ENCODE assay signal across 16 cellular contexts in genomic region chr6:4162345-4162744, GRCh38.
"Had no signal": no experiment of that assay in that cellular context is flagged by ENCODE, and none has a peak within 500 bp of the region (broad histone marks: within the 10 kb centered on the region; RNA-seq: fewer than 3 reads in every experiment).

No MANE protein-coding gene starts in this region.

- H3K36me3 Mint-ChIP-seq: activated naive CD8-positive, alpha-beta T cell treated with anti-CD3 and anti-CD28 coated beads for 36 hours; naive B cell; stimulated activated memory B cell treated with anti-CD40 and anti-IgM and Interleukin-4, amounts not matched to agents 10 μg/mL and 1 μg/mL and 100 μg/mL, for 72 hours had no signal

- H3K4me1 Mint-ChIP-seq: activated B cell treated with CpG ODN at 0.5 μM for 24 hours; activated naive CD8-positive, alpha-beta T cell treated with anti-CD3 and anti-CD28 coated beads for 36 hours; naive B cell; stimulated activated memory B cell treated with anti-CD40 and anti-IgM and Interleukin-4, amounts not matched to agents 10 μg/mL and 1 μg/mL and 100 μg/mL, for 72 hours had no signal

- H3K36me3 ChIP-seq: left lung, pancreas, tibial nerve had no signal

- H3K27ac ChIP-seq: left lung, pancreas, tibial nerve had no signal

- H3K4me1 ChIP-seq: left lung, pancreas, tibial nerve had no signal

- FAIRE-seq: kidney, pancreas had no signal

- H3K4me3 Mint-ChIP-seq: activated B cell treated with CpG ODN at 0.5 μM for 24 hours; activated CD4-positive, alpha-beta T cell treated with anti-CD3 and anti-CD28 coated beads, Interleukin-2, amount 10 ng/mL, durations not matched to agents 24 days and 14 days; activated naive CD8-positive, alpha-beta T cell treated with anti-CD3 and anti-CD28 coated beads for 36 hours; activated T-cell treated with anti-CD3 and anti-CD28 coated beads, Interleukin-2, amount 50 U/mL, for 72 hours; brain; naive B cell; stimulated activated memory B cell treated with anti-CD40 and anti-IgM and Interleukin-4, amounts not matched to agents 10 μg/mL and 1 μg/mL and 100 μg/mL, for 72 hours; T-helper 1 cell treated with Interleukin-12 subunit alpha and Interleukin-12 subunit beta and Interleukin-4 antibody, amounts not matched to agents 30 μg/mL and 1 μg/mL, for 36 hours had no signal

- H3K9me3 ChIP-seq: left lung, pancreas, tibial nerve had no signal

- H3K27ac Mint-ChIP-seq: activated B cell treated with CpG ODN at 0.5 μM for 24 hours; activated CD4-positive, alpha-beta T cell treated with anti-CD3 and anti-CD28 coated beads, Interleukin-2, amount 10 ng/mL, durations not matched to agents 24 days and 14 days; activated naive CD8-positive, alpha-beta T cell treated with anti-CD3 and anti-CD28 coated beads for 36 hours; activated T-cell treated with anti-CD3 and anti-CD28 coated beads, Interleukin-2, amount 50 U/mL, for 72 hours; stimulated activated memory B cell treated with anti-CD40 and anti-IgM and Interleukin-4, amounts not matched to agents 10 μg/mL and 1 μg/mL and 100 μg/mL, for 72 hours; T-helper 1 cell treated with Interleukin-12 subunit alpha and Interleukin-12 subunit beta and Interleukin-4 antibody, amounts not matched to agents 30 μg/mL and 1 μg/mL, for 36 hours had no signal

- H3K4me3 ChIP-seq: left lung, pancreas, tibial nerve had no signal

- H3K9me3 Mint-ChIP-seq: activated B cell treated with CpG ODN at 0.5 μM for 24 hours; activated naive CD8-positive, alpha-beta T cell treated with anti-CD3 and anti-CD28 coated beads for 36 hours; activated T-cell treated with anti-CD3 and anti-CD28 coated beads, Interleukin-2, amount 50 U/mL, for 72 hours; stimulated activated memory B cell treated with anti-CD40 and anti-IgM and Interleukin-4, amounts not matched to agents 10 μg/mL and 1 μg/mL and 100 μg/mL, for 72 hours had no signal

- ATAC-seq: activated T-cell treated with anti-CD3 and anti-CD28 coated beads, Interleukin-2, amount 50 U/mL, for 72 hours; left lung; pancreas; stimulated activated memory B cell treated with anti-CD40 and anti-IgM and Interleukin-4, amounts not matched to agents 10 μg/mL and 1 μg/mL and 100 μg/mL, for 72 hours had no signal

- H3K27me3 ChIP-seq: left lung, pancreas had no signal

- H3K27me3 Mint-ChIP-seq: activated naive CD8-positive, alpha-beta T cell treated with anti-CD3 and anti-CD28 coated beads for 36 hours had no signal

- DNase-seq: activated B cell treated with CpG ODN at 0.5 μM for 24 hours; activated CD4-positive, alpha-beta T cell treated with anti-CD3 and anti-CD28 coated beads, Interleukin-2, amount 10 ng/mL, durations not matched to agents 24 days and 14 days; activated CD8-positive, alpha-beta memory T cell treated with anti-CD3 and anti-CD28 coated beads, Interleukin-2, amount 50 U/mL, for 48 hours; activated naive CD8-positive, alpha-beta T cell treated with anti-CD3 and anti-CD28 coated beads for 36 hours; activated T-cell treated with anti-CD3 and anti-CD28 coated beads, Interleukin-2, amount 50 U/mL, for 72 hours; hippocampal formation; kidney; left lung; naive B cell; pancreas; stimulated activated CD4-positive, alpha-beta T cell treated with anti-CD3 and anti-CD28 coated beads, Interleukin-12 subunit alpha, Interleukin-12 subunit beta, amount 100 ng/mL, for 4 hours; stimulated activated CD4-positive, alpha-beta T cell treated with anti-CD3 and anti-CD28 coated beads, Interleukin-2, amount 100 ng/mL, for 24 hours had no signal
